In genomic region chr1:925532-926421, GRCh38 we compare ENCODE assay signal across 9 cellular contexts. TPM values are rescaled to one million over a fixed set of nuclear protein-coding genes. Genes with fewer than 3 reads are reported as not detected.
DNase-seq lines count a peak whose midpoint lies in the region; ATAC-seq and TF ChIP-seq lines count a peak whose summit lies in the region.
"Had no signal": no experiment of that assay in that cellular context is flagged by ENCODE, and none has a peak within 500 bp of the region (broad histone marks: within the 10 kb centered on the region; RNA-seq: fewer than 3 reads in every experiment).

No MANE protein-coding gene starts in this region.

- peaks cover 38% of the 10 kb centered on the region for H3K27me3 ChIP-seq in CD8-positive, alpha-beta memory T cell (ENCODE audit: insufficient read depth, low read length, poor library complexity, severe bottlenecking)
- no peaks in the 10 kb centered on the region for H3K27me3 ChIP-seq in parathyroid adenoma (ENCODE audit: control insufficient read depth, insufficient read depth, low read length)

- H3K9ac ChIP-seq in parathyroid adenoma, result no peak overlapping the region

- no peak overlapping the region for H3K27ac ChIP-seq in CD8-positive, alpha-beta memory T cell (ENCODE audit: low read depth, low read length)
- no peak overlapping the region for H3K27ac ChIP-seq in parathyroid adenoma

- no peaks in the 10 kb centered on the region for H3K36me3 Mint-ChIP-seq in CD8-positive, alpha-beta memory T cell
- peaks cover 4% of the 10 kb centered on the region for H3K36me3 Mint-ChIP-seq in effector memory CD8-positive, alpha-beta T cell (ENCODE audit: insufficient read depth)

- H3K9me3 ChIP-seq in CD8-positive, alpha-beta memory T cell (ENCODE audit: low read length), result no peaks in the 10 kb centered on the region
- no peaks in the 10 kb centered on the region for H3K9me3 ChIP-seq in parathyroid adenoma (ENCODE audit: control insufficient read depth, low read length)

- H3K4me3 Mint-ChIP-seq in CD8-positive, alpha-beta memory T cell, result peak overlapping the region; percentile 42 to 76 (median 61)
- H3K4me3 Mint-ChIP-seq in effector memory CD8-positive, alpha-beta T cell, result peak overlapping the region; percentile 43 to 66
- H3K4me3 Mint-ChIP-seq: T-helper 2 cell treated with Interferon-gamma antibody and Interleukin-4, amounts not matched to agents 5 μg/mL and 100 μg/mL, for 36 hours had no signal

- H3K79me2 ChIP-seq in parathyroid adenoma, result no peaks in the 10 kb centered on the region

- no peak for TF ChIP-seq CTCF in LNCaP clone FGC (IDR thresholded peaks at IDR 0.05; ENCODE audit: control insufficient read depth, extremely low read depth, insufficient read depth)
- no peak for TF ChIP-seq CTCF in parathyroid adenoma (IDR thresholded peaks at IDR 0.05)

- POLR2A ChIA-PET in CD8-positive, alpha-beta memory T cell (lab: Charles Lee), result interaction anchor here (1.4 kb wide), 1 partner anchor 15 kb away, joined by 3 read pairs; no protein-coding TSS in a partner anchor

- no peak overlapping the region for H3K27ac Mint-ChIP-seq in CD8-positive, alpha-beta memory T cell
- H3K27ac Mint-ChIP-seq in effector memory CD8-positive, alpha-beta T cell, result no peak overlapping the region
- H3K27ac Mint-ChIP-seq: T-helper 2 cell treated with Interferon-gamma antibody and Interleukin-4, amounts not matched to agents 5 μg/mL and 100 μg/mL, for 36 hours had no signal

- CTCF ChIA-PET in CD8-positive, alpha-beta memory T cell (lab: Charles Lee), result interaction anchor here (1.0 to 1.2 kb wide), 2 partner anchors 13 to 17 kb away, joined by 3 read pairs; no protein-coding TSS in a partner anchor

- H3K4me3 ChIP-seq in CD8-positive, alpha-beta memory T cell (ENCODE audit: low read length), result no peak overlapping the region
- H3K4me3 ChIP-seq in LNCaP clone FGC (ENCODE audit: low read depth, low read length), result peak overlapping the region; percentile 53
- no peak overlapping the region for H3K4me3 ChIP-seq in parathyroid adenoma (ENCODE audit: low read depth, low read length)

- DNase-seq in CD8-positive, alpha-beta memory T cell, result no peak
- no peak for DNase-seq in LNCaP clone FGC (ENCODE audit: low read depth)
- no peak for DNase-seq in effector memory CD8-positive, alpha-beta T cell
- no peak for DNase-seq in SK-N-DZ (ENCODE audit: low spot score)
- DNase-seq in A172 (ENCODE audit: low spot score), result no peak

- peak; percentile 3 for ATAC-seq in effector memory CD8-positive, alpha-beta T cell (replicated peaks)
- ATAC-seq in HG02885 (IDR thresholded peaks at IDR 0.05; ENCODE audit: poor library complexity, unreplicated experiment) (no peak), GM18517 (IDR thresholded peaks at IDR 0.05; ENCODE audit: unreplicated experiment) (no peak)

- no peak overlapping the region for H2AFZ ChIP-seq in parathyroid adenoma

- no peaks in the 10 kb centered on the region for H3K36me3 ChIP-seq in CD8-positive, alpha-beta memory T cell (ENCODE audit: insufficient read depth, low read length)
- H3K36me3 ChIP-seq in parathyroid adenoma (ENCODE audit: control insufficient read depth, insufficient read depth, low read length), result no peaks in the 10 kb centered on the region

- no peaks in the 10 kb centered on the region for H3K9me3 Mint-ChIP-seq in CD8-positive, alpha-beta memory T cell
- H3K9me3 Mint-ChIP-seq in effector memory CD8-positive, alpha-beta T cell, result no peaks in the 10 kb centered on the region
- H3K9me3 Mint-ChIP-seq: T-helper 2 cell treated with Interferon-gamma antibody and Interleukin-4, amounts not matched to agents 5 μg/mL and 100 μg/mL, for 36 hours had no signal

- H3K27me3 Mint-ChIP-seq in CD8-positive, alpha-beta memory T cell, result peaks cover 16 to 50% of the 10 kb centered on the region in 2 donors
- H3K27me3 Mint-ChIP-seq in effector memory CD8-positive, alpha-beta T cell, result peaks cover 50 to 63% of the 10 kb centered on the region in 2 donors

- H3K4me2 ChIP-seq in parathyroid adenoma (ENCODE audit: low read length), result peak overlapping the region; percentile 53

- peaks cover 10 to 26% (median 11%) of the 10 kb centered on the region in 3 donors for H3K4me1 Mint-ChIP-seq in CD8-positive, alpha-beta memory T cell
- H3K4me1 Mint-ChIP-seq in effector memory CD8-positive, alpha-beta T cell (ENCODE audit: low read depth in 2 of 2), result peaks cover 6 to 13% of the 10 kb centered on the region in 2 donors

- H3K4me1 ChIP-seq in CD8-positive, alpha-beta memory T cell (ENCODE audit: insufficient read depth, low read length), result peaks cover 23% of the 10 kb centered on the region
- no peaks in the 10 kb centered on the region for H3K4me1 ChIP-seq in parathyroid adenoma

RNA-seq across cellular contexts. Expression of gene SAMD11, which starts 2.1 kb away (rescaled TPM):
- not detected for total RNA-seq in CD8-positive, alpha-beta memory T cell
- polyA plus RNA-seq in CD8-positive, alpha-beta memory T cell, result 0.20 TPM
- 123 and 149 TPM in 2 replicates for polyA plus RNA-seq in SK-N-DZ (2014; cell fraction: cytosol; rRNA removed)
- polyA plus RNA-seq in SK-N-DZ (2014; cell fraction: nucleus; rRNA removed), result 494 and 564 TPM in 2 replicates
- 37.0 and 62.7 TPM in 2 replicates for total RNA-seq in A172 (2014; rRNA removed; shearing (Covaris generic))

RNA-seq across cellular contexts. Expression of gene NOC2L, which starts 33.3 kb away (rescaled TPM):
- total RNA-seq in CD8-positive, alpha-beta memory T cell, result 100 to 1,000 TPM; 175 to 187 TPM
- 72.3 TPM for polyA plus RNA-seq in CD8-positive, alpha-beta memory T cell
- polyA plus RNA-seq in SK-N-DZ (2014; cell fraction: cytosol; rRNA removed), result 118 and 119 TPM in 2 replicates
- 98.3 and 122 TPM in 2 replicates for polyA plus RNA-seq in SK-N-DZ (2014; cell fraction: nucleus; rRNA removed)
- 68.7 and 72.8 TPM in 2 replicates for total RNA-seq in A172 (2014; rRNA removed; shearing (Covaris generic))

RNA-seq across cellular contexts. Expression of gene KLHL17, which starts 34.6 kb away (rescaled TPM):
- total RNA-seq in CD8-positive, alpha-beta memory T cell, result 10 to 100 TPM; 27.6 to 28.6 TPM
- 1.4 TPM for polyA plus RNA-seq in CD8-positive, alpha-beta memory T cell
- 17.9 and 35.0 TPM in 2 replicates for polyA plus RNA-seq in SK-N-DZ (2014; cell fraction: cytosol; rRNA removed)
- 656 and 724 TPM in 2 replicates for polyA plus RNA-seq in SK-N-DZ (2014; cell fraction: nucleus; rRNA removed)
- 2.9 and 8.0 TPM in 2 replicates for total RNA-seq in A172 (2014; rRNA removed; shearing (Covaris generic))

RNA-seq across cellular contexts. Expression of gene PLEKHN1, which starts 40.5 kb away (rescaled TPM):
- 1 to 10 TPM; 2.7 to 3.5 TPM for total RNA-seq in CD8-positive, alpha-beta memory T cell
- 0.49 TPM for polyA plus RNA-seq in CD8-positive, alpha-beta memory T cell
- 0.06 TPM in 1 of 2 replicates, not detected in the other for polyA plus RNA-seq in SK-N-DZ (2014; cell fraction: cytosol; rRNA removed)
- polyA plus RNA-seq in SK-N-DZ (2014; cell fraction: nucleus; rRNA removed), result 0.08 and 0.60 TPM in 2 replicates
- 0.62 and 0.93 TPM in 2 replicates for total RNA-seq in A172 (2014; rRNA removed; shearing (Covaris generic))

RNA-seq across cellular contexts. Expression of gene PERM1, which starts 56.1 kb away (rescaled TPM):
- not detected for total RNA-seq in CD8-positive, alpha-beta memory T cell
- polyA plus RNA-seq in CD8-positive, alpha-beta memory T cell, result not detected
- 0.35 TPM in 1 of 2 replicates, not detected in the other for polyA plus RNA-seq in SK-N-DZ (2014; cell fraction: cytosol; rRNA removed)
- 0.62 TPM in 1 of 2 replicates, not detected in the other for polyA plus RNA-seq in SK-N-DZ (2014; cell fraction: nucleus; rRNA removed)
- 0.29 TPM in 1 of 2 replicates, not detected in the other for total RNA-seq in A172 (2014; rRNA removed; shearing (Covaris generic))

Comparison
In these comparisons a context has a peak if more than half of its experiments do, and no peak if none do; other contexts are left out.
1. RNA of gene SAMD11, which starts 2.1 kb away (total RNA-seq): 37.0 to 62.7 TPM in A172; not detected in CD8-positive, alpha-beta memory T cell; every median in the first group is over 10 times any median in the second.